In the genomic region with DNA sequence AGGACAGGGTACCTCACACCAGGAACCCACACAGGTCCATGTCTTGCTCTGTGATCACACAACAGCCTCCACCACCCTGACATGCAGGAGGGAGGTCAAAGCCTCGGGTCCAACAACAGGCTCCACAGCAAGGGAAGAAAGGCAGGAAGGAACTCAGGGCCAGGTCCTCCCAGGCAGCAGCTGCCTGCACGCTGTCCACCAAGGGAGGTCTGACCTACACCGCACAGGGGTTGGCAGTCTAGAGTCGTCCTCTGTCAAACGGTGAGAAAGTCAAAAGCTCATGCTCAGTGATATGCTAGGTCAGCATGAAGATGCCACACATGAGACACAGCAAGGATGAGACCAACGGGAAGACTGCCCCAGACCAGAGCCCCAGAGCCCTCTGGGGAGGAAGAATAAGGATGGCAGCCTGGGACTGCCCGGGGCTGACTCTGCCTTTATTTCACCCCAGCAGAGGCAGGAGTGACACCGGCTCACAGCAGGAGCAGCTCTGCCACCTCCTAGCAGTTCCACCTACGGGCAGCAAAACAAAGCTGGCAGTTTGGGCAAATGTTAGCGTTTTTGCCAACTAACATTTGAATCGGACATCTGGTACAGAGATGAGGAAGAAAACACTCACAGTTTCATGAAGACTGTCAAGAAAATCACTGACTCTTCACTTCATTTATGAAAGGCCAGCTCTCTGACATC, we compare ENCODE assay signal across 20 cellular contexts.
"Had no signal": no experiment of that assay in that cellular context is flagged by ENCODE, and none has a peak within 500 bp of the region (broad histone marks: within the 10 kb centered on the region; RNA-seq: fewer than 3 reads in every experiment).

No MANE protein-coding gene starts in this region.

- ATAC-seq: activated CD8-positive, alpha-beta T cell treated with anti-CD3 and anti-CD28 coated beads for 36 hours; activated naive CD8-positive, alpha-beta T cell treated with anti-CD3 and anti-CD28 coated beads, Interleukin-2, amount 50 U/mL, for 24 hours; naive thymus-derived CD4-positive, alpha-beta T cell; stimulated activated naive CD8-positive, alpha-beta T cell treated with anti-CD3 and anti-CD28 coated beads, Interleukin-15, Interleukin-2, amounts not matched to agents 100 U/mL and 50 U/mL, for 24 hours had no signal

- H3K27me3 ChIP-seq: colonic mucosa, heart left ventricle had no signal

- H3K4me3 Mint-ChIP-seq: activated CD8-positive, alpha-beta T cell treated with anti-CD3 and anti-CD28 coated beads for 36 hours; activated naive CD4-positive, alpha-beta T cell treated with anti-CD3 and anti-CD28 coated beads, Interleukin-2, amount 10 ng/mL, durations not matched to agents 7 days and 5 days; activated naive CD8-positive, alpha-beta T cell treated with anti-CD3 and anti-CD28 coated beads, Interleukin-2, amount 50 U/mL, for 24 hours; brain; immature natural killer cell; naive thymus-derived CD4-positive, alpha-beta T cell had no signal

- H3K9me3 ChIP-seq: colonic mucosa, heart left ventricle had no signal

- H3K27ac ChIP-seq: colonic mucosa, heart left ventricle had no signal

- H3K9me3 Mint-ChIP-seq: activated CD8-positive, alpha-beta T cell treated with anti-CD3 and anti-CD28 coated beads for 36 hours; activated naive CD4-positive, alpha-beta T cell treated with anti-CD3 and anti-CD28 coated beads, Interleukin-2, amount 10 ng/mL, durations not matched to agents 7 days and 5 days; activated naive CD8-positive, alpha-beta T cell treated with anti-CD3 and anti-CD28 coated beads, Interleukin-2, amount 50 U/mL, for 24 hours; immature natural killer cell; naive thymus-derived CD4-positive, alpha-beta T cell had no signal

- H3K27me3 Mint-ChIP-seq: activated CD8-positive, alpha-beta T cell treated with anti-CD3 and anti-CD28 coated beads for 36 hours; activated naive CD4-positive, alpha-beta T cell treated with anti-CD3 and anti-CD28 coated beads, Interleukin-2, amount 10 ng/mL, durations not matched to agents 7 days and 5 days; activated naive CD8-positive, alpha-beta T cell treated with anti-CD3 and anti-CD28 coated beads, Interleukin-2, amount 50 U/mL, for 24 hours; brain; naive thymus-derived CD4-positive, alpha-beta T cell had no signal

- H3K36me3 ChIP-seq: colonic mucosa had no signal

- DNase-seq: activated CD4-positive, alpha-beta T cell treated with anti-CD3 and anti-CD28 coated beads for 48 hours; activated CD4-positive, CD25-positive, alpha-beta regulatory T cell; activated CD8-positive, alpha-beta T cell treated with anti-CD3 and anti-CD28 coated beads for 36 hours; activated effector memory CD4-positive, alpha-beta T cell treated with Interleukin-2 at 50 U/mL for 16 hours; activated naive CD4-positive, alpha-beta T cell treated with anti-CD3 and anti-CD28 coated beads, Interleukin-2, amount 10 ng/mL, durations not matched to agents 7 days and 5 days; activated naive CD8-positive, alpha-beta T cell treated with anti-CD3 and anti-CD28 coated beads, Interleukin-2, amount 50 U/mL, for 24 hours; activated T-cell treated with anti-CD3 and anti-CD28 coated beads, Interleukin-2, amount 50 U/mL, for 1 hour; caudate nucleus; colonic mucosa; erythroblast; immature natural killer cell; mesendoderm; naive thymus-derived CD4-positive, alpha-beta T cell; stimulated activated CD4-positive, alpha-beta T cell treated with anti-CD3 and anti-CD28 coated beads, Interleukin-12 subunit alpha, Interleukin-12 subunit beta, amount 100 ng/mL, for 4 hours; stimulated activated CD4-positive, alpha-beta T cell treated with anti-CD3 and anti-CD28 coated beads, Interleukin-1b, Interleukin-23, amount 100 ng/mL, for 48 hours; stimulated activated naive CD8-positive, alpha-beta T cell treated with anti-CD3 and anti-CD28 coated beads, Interleukin-15, Interleukin-2, amounts not matched to agents 100 U/mL and 50 U/mL, for 24 hours; T1000; trophoblast cell had no signal

- H3K27ac Mint-ChIP-seq: activated CD8-positive, alpha-beta T cell treated with anti-CD3 and anti-CD28 coated beads for 36 hours; activated naive CD4-positive, alpha-beta T cell treated with anti-CD3 and anti-CD28 coated beads, Interleukin-2, amount 10 ng/mL, durations not matched to agents 7 days and 5 days; activated naive CD8-positive, alpha-beta T cell treated with anti-CD3 and anti-CD28 coated beads, Interleukin-2, amount 50 U/mL, for 24 hours; immature natural killer cell had no signal

- H3K4me3 ChIP-seq: colonic mucosa, heart left ventricle had no signal

- H3K4me1 ChIP-seq: colonic mucosa, heart left ventricle had no signal
